In genomic region chr12:55743967-55744931, GRCh38 we compare ENCODE assay signal across 8 cellular contexts. TPM values are rescaled to one million over a fixed set of nuclear protein-coding genes. Genes with fewer than 3 reads are reported as not detected.
DNase-seq lines count a peak whose midpoint lies in the region; ATAC-seq, FAIRE-seq and TF ChIP-seq lines count a peak whose summit lies in the region.

No MANE protein-coding gene starts in this region.

- H3K4me3 ChIP-seq in Caco-2 (ENCODE audit: low read depth, low read length) = peak overlapping the region; percentile 88
- H3K4me3 ChIP-seq in Jurkat, Clone E6-1 (ENCODE audit: low read length) = peak overlapping the region; percentile 77
- peak overlapping the region; percentile 58 to 86 (median 62) for H3K4me3 ChIP-seq in breast epithelium
- peak overlapping the region; percentile 62 to 91 for H3K4me3 ChIP-seq in mesenchymal stem cell (ENCODE audit: insufficient read depth in 1 of 2, low read depth in 1 of 2, low read length in 2 of 2)
- peak overlapping the region; percentile 15 to 63 (median 60) for H3K4me3 ChIP-seq in upper lobe of left lung

- H3K27ac Mint-ChIP-seq in Caco-2 (ENCODE audit: unreplicated experiment) = no peak overlapping the region

- CTCF ChIA-PET in Caco-2 (lab: Charles Lee) = interaction anchor here (0.8 to 2.0 kb wide), 5 partner anchors 34 to 183 kb away, joined by 3 to 6 read pairs (median 3); partner anchors contain the start of gene PYM1

- H3K27me3 ChIP-seq in Caco-2 (replicated peaks; ENCODE audit: control insufficient read depth, insufficient read depth, low read length) (no peaks in the 10 kb centered on the region), breast epithelium (no peaks in the 10 kb centered on the region), mesenchymal stem cell (ENCODE audit: control insufficient read depth in 1 of 2, insufficient read depth in 1 of 2, low read length in 2 of 2) (no peaks in the 10 kb centered on the region), upper lobe of left lung (peaks cover 0 to 4% (median 2%) of the 10 kb centered on the region in 4 donors)

- peaks cover 21% of the 10 kb centered on the region for H3K4me1 Mint-ChIP-seq in Caco-2 (ENCODE audit: low read depth, unreplicated experiment)

- peak overlapping the region; percentile 85 for H3K4me2 ChIP-seq in mesenchymal stem cell (ENCODE audit: low read length, poor library complexity, severe bottlenecking)

- H2BK5ac ChIP-seq in mesenchymal stem cell (ENCODE audit: low read depth, low read length, poor library complexity, severe bottlenecking) = no peak overlapping the region

- peak overlapping the region in 1 of 2 experiments; percentile 60 for H2BK12ac ChIP-seq in mesenchymal stem cell (ENCODE audit: low read length in 2 of 2)

- H3K4me3 Mint-ChIP-seq in Caco-2 (ENCODE audit: unreplicated experiment) = peak overlapping the region; percentile 80

- 3% methylated on average over 21 of the region's 25 CpGs for WGBS in mesenchymal stem cell
- 17 to 19% methylated on average over 16 to 25 of the region's 25 CpGs for WGBS in upper lobe of left lung, 2 donors

- no peak overlapping the region for H2BK120ac ChIP-seq in mesenchymal stem cell (ENCODE audit: low read depth, low read length)

- TF ChIP-seq POLR2A in breast epithelium (IDR thresholded peaks at IDR 0.05) = no peak
- no peak for TF ChIP-seq POLR2A in upper lobe of left lung (IDR thresholded peaks at IDR 0.05)

- ATAC-seq in upper lobe of left lung (ENCODE audit: low FRiP score in 2 of 2) = peak in 1 of 2 donors; percentile 24

- H3K79me1 ChIP-seq in mesenchymal stem cell (replicated peaks; ENCODE audit: low read length, poor library complexity, severe bottlenecking) = peaks cover 13% of the 10 kb centered on the region

- H3K4me1 ChIP-seq in Caco-2 (peaks cover 14% of the 10 kb centered on the region), breast epithelium (peaks cover 3 to 4% of the 10 kb centered on the region in 2 donors), mesenchymal stem cell (ENCODE audit: control insufficient read depth, insufficient read depth, low read depth, low read length) (peaks cover 22% of the 10 kb centered on the region), upper lobe of left lung (peaks cover 12 to 28% (median 21%) of the 10 kb centered on the region in 4 donors)

- H3K23ac ChIP-seq in mesenchymal stem cell (ENCODE audit: low read length in 2 of 2) = no peak overlapping the region

- no peak overlapping the region for H2AFZ ChIP-seq in mesenchymal stem cell (ENCODE audit: low read depth, low read length)

- TF ChIP-seq EP300 in upper lobe of left lung (IDR thresholded peaks at IDR 0.05) = no peak

- H3K36me3 ChIP-seq in Caco-2 (ENCODE audit: control insufficient read depth, insufficient read depth, low read length) (no peaks in the 10 kb centered on the region), breast epithelium (no peaks in the 10 kb centered on the region), mesenchymal stem cell (ENCODE audit: control insufficient read depth in 1 of 2, insufficient read depth in 2 of 2, low read depth in 1 of 2, low read length in 2 of 2) (peaks cover 9% of the 10 kb centered on the region in 2 experiments), upper lobe of left lung (peaks cover 0 to under 1% (median 0%) of the 10 kb centered on the region in 4 donors)

- peak overlapping the region; percentile 82 for H3K9ac ChIP-seq in mesenchymal stem cell (ENCODE audit: low read length)

- intact Hi-C loops in Caco-2 (cut with micrococcal nuclease; ENCODE audit: unreplicated experiment) (loop anchor here (1.0 to 10.0 kb wide), 4 partner anchors 45 to 371 kb away; partner anchors contain the start of genes RPL41, RPS26 and ZC3H10), breast epithelium (cut with DNase I; ENCODE audit: low total_unique reads) (loop anchor here (1.0 to 5.0 kb wide), 3 partner anchors 75 to 1382 kb away; partner anchors contain the start of gene GPR84)

- peaks cover 7% of the 10 kb centered on the region for H3K36me3 Mint-ChIP-seq in Caco-2 (ENCODE audit: insufficient read depth, unreplicated experiment)

- POLR2A ChIA-PET in Caco-2 (lab: Charles Lee) = interaction anchor here (0.6 kb wide), 2 partner anchors 73 to 250 kb away, joined by 4 to 5 read pairs; no protein-coding TSS in a partner anchor

- H3K9me3 Mint-ChIP-seq in Caco-2 (ENCODE audit: unreplicated experiment) = no peaks in the 10 kb centered on the region

- H3K27ac ChIP-seq in breast epithelium = peak overlapping the region; percentile 55 to 72
- H3K27ac ChIP-seq in mesenchymal stem cell (ENCODE audit: low read length, poor library complexity, severe bottlenecking) = no peak overlapping the region
- H3K27ac ChIP-seq in upper lobe of left lung = peak overlapping the region in 3 of 4 donors; percentile 50 to 74 (median 63)

- H3K14ac ChIP-seq in mesenchymal stem cell (ENCODE audit: low read length in 2 of 2) = peak overlapping the region in 1 of 2 experiments; percentile 45

- FAIRE-seq in D721Med (lab: Jason Lieb, UNC) = no peak

- peak overlapping the region; percentile 12 to 29 for H3K18ac ChIP-seq in mesenchymal stem cell (ENCODE audit: low read depth in 1 of 2, low read length in 2 of 2)

- TSS peak; percentile 42 for BruUV-seq in Caco-2 (replicated peaks; lab: Mats Ljungman, UMichigan)

- TF ChIP-seq CTCF in Caco-2 (IDR thresholded peaks at IDR 0.05; ENCODE audit: insufficient read depth in 1 of 2, low read depth in 1 of 2, low read length in 1 of 2, severe bottlenecking in 1 of 2, unreplicated experiment in 1 of 2) = no peak
- TF ChIP-seq CTCF in breast epithelium (IDR thresholded peaks at IDR 0.05) = no peak
- no peak for TF ChIP-seq CTCF in upper lobe of left lung (IDR thresholded peaks at IDR 0.05)
- TF ChIP-seq CTCF in D721Med (IDR thresholded peaks at IDR 0.05; ENCODE audit: insufficient read depth, missing control alignments) = no peak

- H2AK5ac ChIP-seq in mesenchymal stem cell (ENCODE audit: low read length, severe bottlenecking) = no peak overlapping the region

- H3K27me3 Mint-ChIP-seq in Caco-2 (ENCODE audit: insufficient read depth, unreplicated experiment) = no peaks in the 10 kb centered on the region

- H2BK15ac ChIP-seq in mesenchymal stem cell (ENCODE audit: low read depth, poor library complexity, severe bottlenecking) = no peak overlapping the region

- DNase-seq in Caco-2 = peak in 1 of 2 experiments; percentile 22
- DNase-seq in Jurkat, Clone E6-1 (ENCODE audit: low read depth, low spot score) = no peak
- peak in 1 of 2 donors; percentile 50 for DNase-seq in breast epithelium (ENCODE audit: low spot score in 2 of 2)
- DNase-seq in mesenchymal stem cell = peak; percentile 41
- no peak for DNase-seq in upper lobe of left lung
- no peak for DNase-seq in GM19240 (ENCODE audit: insufficient read length, low spot score)
- DNase-seq in D721Med (ENCODE audit: insufficient read length, low spot score) = no peak
- DNase-seq in kidney glomerular epithelial cell (lab: John Stamatoyannopoulos, UW) = no peak

- H3K4ac ChIP-seq in mesenchymal stem cell (ENCODE audit: low read depth in 1 of 2, low read length in 2 of 2) = no peak overlapping the region

- H4K8ac ChIP-seq in mesenchymal stem cell (ENCODE audit: low read length) = no peak overlapping the region

- H3K9me3 ChIP-seq in Caco-2 (no peaks in the 10 kb centered on the region), breast epithelium (no peaks in the 10 kb centered on the region), mesenchymal stem cell (ENCODE audit: control insufficient read depth, low read length) (no peaks in the 10 kb centered on the region), upper lobe of left lung (no peaks in the 10 kb centered on the region)

- no peak overlapping the region for H4K91ac ChIP-seq in mesenchymal stem cell (ENCODE audit: low read length)

RNA-seq across cellular contexts. Expression of gene GDF11, which starts 1.3 kb away (rescaled TPM):
- total RNA-seq in Caco-2 (2022) (11.0 and 13.3 TPM in 2 replicates), breast epithelium (1 to 10 TPM in 1 of 3 donors, under 1 TPM in 2; 0.64 to 1.6 (median 0.88) TPM), upper lobe of left lung (1 to 10 TPM; 1.0 to 6.8 (median 2.3) TPM)
- polyA plus RNA-seq in Jurkat, Clone E6-1 (2012; ENCODE audit: insufficient read depth, insufficient read length) = 9.4 TPM
- polyA plus RNA-seq in mesenchymal stem cell (2013, experiment 1 of 2) = 23.3 TPM
- polyA plus RNA-seq in mesenchymal stem cell (2013, experiment 2 of 2) = 21.7 TPM

RNA-seq across cellular contexts. Expression of gene CD63, which starts 15.4 kb away (rescaled TPM):
- 947 and 983 TPM in 2 replicates for total RNA-seq in Caco-2 (2022)
- polyA plus RNA-seq in Jurkat, Clone E6-1 (2012; ENCODE audit: insufficient read depth, insufficient read length) = 177 TPM
- total RNA-seq in breast epithelium = 100 to 1,000 TPM; 540 to 910 (median 777) TPM
- 3,698 TPM for polyA plus RNA-seq in mesenchymal stem cell (2013, experiment 1 of 2)
- polyA plus RNA-seq in mesenchymal stem cell (2013, experiment 2 of 2) = 3,754 TPM
- 1,000 to 10,000 TPM in 3 of 6 donors, 100 to 1,000 TPM in 3; 399 to 1,448 (median 972) TPM for total RNA-seq in upper lobe of left lung

RNA-seq across cellular contexts. Expression of gene RDH5, which starts 24.1 kb away (rescaled TPM):
- 6.0 and 9.7 TPM in 2 replicates for total RNA-seq in Caco-2 (2022)
- 4.6 TPM for polyA plus RNA-seq in Jurkat, Clone E6-1 (2012; ENCODE audit: insufficient read depth, insufficient read length)
- 10 to 100 TPM; 18.9 to 90.9 (median 21.6) TPM for total RNA-seq in breast epithelium
- polyA plus RNA-seq in mesenchymal stem cell (2013, experiment 1 of 2) = 1.1 TPM
- polyA plus RNA-seq in mesenchymal stem cell (2013, experiment 2 of 2) = 1.1 TPM
- total RNA-seq in upper lobe of left lung = 10 to 100 TPM in 1 of 6 donors, 1 to 10 TPM in 5; 3.8 to 37.7 (median 5.6) TPM

RNA-seq across cellular contexts. Expression of gene BLOC1S1, which starts 28.4 kb away (rescaled TPM):
- 59.4 and 73.7 TPM in 2 replicates for total RNA-seq in Caco-2 (2022)
- 218 TPM for polyA plus RNA-seq in Jurkat, Clone E6-1 (2012; ENCODE audit: insufficient read depth, insufficient read length)
- 100 to 1,000 TPM; 141 to 238 (median 162) TPM for total RNA-seq in breast epithelium
- polyA plus RNA-seq in mesenchymal stem cell (2013, experiment 1 of 2) = 95.3 TPM
- polyA plus RNA-seq in mesenchymal stem cell (2013, experiment 2 of 2) = 97.2 TPM
- total RNA-seq in upper lobe of left lung = 100 to 1,000 TPM in 5 of 6 donors, 10 to 100 TPM in 1; 34.6 to 255 (median 139) TPM

RNA-seq across cellular contexts. Expression of gene ITGA7, which starts 36.5 kb away (rescaled TPM):
- total RNA-seq in Caco-2 (2022) (46.1 and 47.0 TPM in 2 replicates), breast epithelium (100 to 1,000 TPM in 1 of 3 donors, 10 to 100 TPM in 2; 20.5 to 190 (median 33.1) TPM), upper lobe of left lung (10 to 100 TPM in 3 of 6 donors, 1 to 10 TPM in 3; 4.6 to 30.4 (median 9.0) TPM)
- polyA plus RNA-seq in Jurkat, Clone E6-1 (2012; ENCODE audit: insufficient read depth, insufficient read length) = 6.4 TPM
- polyA plus RNA-seq in mesenchymal stem cell (2013, experiment 1 of 2) = 0.30 TPM
- 0.23 TPM for polyA plus RNA-seq in mesenchymal stem cell (2013, experiment 2 of 2)
